17 cellular contexts compared by ENCODE assay signal in genomic region chr12:6264402-6265037, GRCh38. TPM values are rescaled to one million over a fixed set of nuclear protein-coding genes. Genes with fewer than 3 reads are reported as not detected.
A peak's percentile ranks its signal among the peaks of the same experiment; 100 is the strongest.
DNase-seq lines count a peak whose midpoint lies in the region; ATAC-seq and TF ChIP-seq lines count a peak whose summit lies in the region.
"Had no signal": no experiment of that assay in that cellular context is flagged by ENCODE, and none has a peak within 500 bp of the region (broad histone marks: within the 10 kb centered on the region; RNA-seq: fewer than 3 reads in every experiment).

No MANE protein-coding gene starts in this region.

- H2BK120ac ChIP-seq in neuronal stem cell (ENCODE audit: low read depth, low read length) = no peak overlapping the region

- no peak overlapping the region for H3K4me3 ChIP-seq in choroid plexus epithelial cell (ENCODE audit: low read depth, low read length)
- no peak overlapping the region for H3K4me3 ChIP-seq in neuronal stem cell (ENCODE audit: low read length in 2 of 2)
- H3K4me3 ChIP-seq: BLaER1, psoas muscle, SJSA1 had no signal

- no peak overlapping the region for H3K4ac ChIP-seq in neuronal stem cell (ENCODE audit: low read length)

- no peak overlapping the region for H2BK15ac ChIP-seq in neuronal stem cell (ENCODE audit: low read length)

- no peak overlapping the region for H2BK12ac ChIP-seq in neuronal stem cell (ENCODE audit: low read length)

- H2BK5ac ChIP-seq in neuronal stem cell (ENCODE audit: low read length) = no peak overlapping the region

- H3K27me3 ChIP-seq in neuronal stem cell (ENCODE audit: control insufficient read depth in 3 of 3, insufficient read depth in 3 of 3, low read depth in 1 of 3, low read length in 3 of 3) = peaks cover 0 to 5% (median 0%) of the 10 kb centered on the region in 3 experiments
- H3K27me3 ChIP-seq: BLaER1, SJSA1 had no signal

- H4K91ac ChIP-seq in neuronal stem cell (ENCODE audit: low read depth, low read length, poor library complexity) = no peak overlapping the region

- H3K9me3 ChIP-seq in neuronal stem cell (replicated peaks in 1 of 2; ENCODE audit: control insufficient read depth in 2 of 2, insufficient read depth in 1 of 2, low read depth in 1 of 2, low read length in 2 of 2) = no peaks in the 10 kb centered on the region
- H3K9me3 ChIP-seq: BLaER1, psoas muscle, SJSA1 had no signal

- H3K36me3 ChIP-seq in neuronal stem cell (replicated peaks in 1 of 2; ENCODE audit: control insufficient read depth in 2 of 2, insufficient read depth in 2 of 2, low read length in 2 of 2) = no peaks in the 10 kb centered on the region
- H3K36me3 ChIP-seq: BLaER1, SJSA1 had no signal

- DNase-seq in DMS53 treated with DMSO at 0.1 percent for 48 hours (lab: John Stamatoyannopoulos, UW; ENCODE audit: unreplicated experiment) (peak; percentile 78), NCI-H2029 treated with DMSO at 0.1 percent for 48 hours (lab: John Stamatoyannopoulos, UW) (peak; percentile 93), choroid plexus epithelial cell (ENCODE audit: low read depth) (peak; percentile 49), neuronal stem cell (ENCODE audit: low spot score) (no peak), GM20000 (ENCODE audit: low spot score) (no peak), SKM-1 treated with dmso at 0.1 percent for 144 hours (lab: John Stamatoyannopoulos, UW; ENCODE audit: unreplicated experiment) (no peak), kidney glomerular epithelial cell (lab: John Stamatoyannopoulos, UW) (no peak)
- DNase-seq: activated B cell treated with CpG ODN at 0.5 μM for 24 hours; activated T-cell treated with anti-CD3 and anti-CD28 coated beads, Interleukin-2, amount 50 U/mL, for 4 hours; mammary epithelial cell; psoas muscle; stimulated activated CD4-positive, alpha-beta T cell treated with anti-CD3 and anti-CD28 coated beads, Interleukin-2, amount 100 ng/mL, for 48 hours; stimulated activated naive CD8-positive, alpha-beta T cell treated with anti-CD3 and anti-CD28 coated beads, Interleukin-15, Interleukin-2, amounts not matched to agents 100 U/mL and 50 U/mL, for 24 hours had no signal

- no peak overlapping the region for H2AK5ac ChIP-seq in neuronal stem cell (ENCODE audit: low read depth, low read length)

- H3K79me1 ChIP-seq in neuronal stem cell (ENCODE audit: low read depth, low read length) = no peaks in the 10 kb centered on the region

- H3K18ac ChIP-seq in neuronal stem cell (ENCODE audit: low read length) = no peak overlapping the region

- WGBS in neuronal stem cell (ENCODE audit: extremely low coverage in 2 of 2, insufficient read length in 2 of 2, insufficient replicate concordance in 1 of 2), 2 donors = no CpG with 5 or more reads among the region's 11 CpGs

- H3K4me1 ChIP-seq in neuronal stem cell (ENCODE audit: control insufficient read depth in 2 of 2, insufficient read depth in 1 of 2, low read depth in 1 of 2, low read length in 2 of 2) = peaks cover 7 to 13% of the 10 kb centered on the region in 2 donors
- H3K4me1 ChIP-seq: psoas muscle had no signal

- no peak overlapping the region for H3K14ac ChIP-seq in neuronal stem cell (ENCODE audit: low read length)

- no peak overlapping the region for H3K9ac ChIP-seq in neuronal stem cell (ENCODE audit: low read depth, low read length, poor library complexity)
- H3K9ac ChIP-seq: BLaER1, KMS-11 had no signal

- no peak overlapping the region for H3K23ac ChIP-seq in neuronal stem cell (ENCODE audit: low read depth, low read length, poor library complexity)

- TF ChIP-seq CTCF in choroid plexus epithelial cell (conservative IDR thresholded peaks at IDR 0.05; ENCODE audit: low read depth, low read length) (no peak), GM20000 (IDR thresholded peaks at IDR 0.05; ENCODE audit: extremely low read depth, missing control alignments) (no peak)

- no peak for ATAC-seq in GM21529 (IDR thresholded peaks at IDR 0.05; ENCODE audit: unreplicated experiment)
- ATAC-seq: activated T-cell treated with anti-CD3 and anti-CD28 coated beads, Interleukin-2, amount 50 U/mL, for 4 hours; stimulated activated naive CD8-positive, alpha-beta T cell treated with anti-CD3 and anti-CD28 coated beads, Interleukin-15, Interleukin-2, amounts not matched to agents 100 U/mL and 50 U/mL, for 24 hours had no signal

- H3K4me2 ChIP-seq in neuronal stem cell (ENCODE audit: insufficient read depth, low read length, poor library complexity, severe bottlenecking) = no peak overlapping the region
- H3K4me2 ChIP-seq: BLaER1, KMS-11 had no signal

- H4K8ac ChIP-seq in neuronal stem cell (ENCODE audit: low read depth, low read length) = no peak overlapping the region

- H3K27ac ChIP-seq in neuronal stem cell (replicated peaks; ENCODE audit: low read length) = no peak overlapping the region
- H3K27ac ChIP-seq: BLaER1, KMS-11, psoas muscle, SJSA1 had no signal

- peak overlapping the region; percentile 31 for H2AFZ ChIP-seq in neuronal stem cell (ENCODE audit: low read length)

RNA-seq across cellular contexts. Expression of gene PLEKHG6, which starts 46.0 kb away (rescaled TPM):
- 1.2 TPM for polyA plus RNA-seq in neuronal stem cell (2013, experiment 1 of 2)
- 1.3 TPM for polyA plus RNA-seq in neuronal stem cell (2013, experiment 2 of 2)

Comparison
In these comparisons a context has a peak if more than half of its experiments do, and no peak if none do; other contexts are left out.
1. DNase-seq: peak in DMS53 treated with DMSO at 0.1 percent for 48 hours (single experiment), NCI-H2029 treated with DMSO at 0.1 percent for 48 hours (single experiment) and choroid plexus epithelial cell (single experiment); none in neuronal stem cell (single experiment), GM20000 (single experiment), SKM-1 treated with dmso at 0.1 percent for 144 hours (single experiment) and kidney glomerular epithelial cell (single experiment).